ENCODE assay signal across 26 cellular contexts in genomic region chr9:132024589-132024988, GRCh38. TPM values are rescaled to one million over a fixed set of nuclear protein-coding genes. Genes with fewer than 3 reads are reported as not detected.
DNase-seq lines count a peak whose midpoint lies in the region; ATAC-seq, FAIRE-seq and TF ChIP-seq lines count a peak whose summit lies in the region.
"Had no signal": no experiment of that assay in that cellular context is flagged by ENCODE, and none has a peak within 500 bp of the region (broad histone marks: within the 10 kb centered on the region; RNA-seq: fewer than 3 reads in every experiment).

No MANE protein-coding gene starts in this region.

- H3K27me3 Mint-ChIP-seq in H9 (ENCODE audit: low read depth): no peaks in the 10 kb centered on the region
- H3K27me3 Mint-ChIP-seq: CD4-positive, alpha-beta T cell; CD8-positive, alpha-beta memory T cell had no signal

- TF ChIP-seq POLR2A in GM12878 (IDR thresholded peaks at IDR 0.05; ENCODE audit: low read depth, low read length): no peak

- H3K18ac ChIP-seq in H9 (ENCODE audit: insufficient read length, low read depth, low read length): no peak overlapping the region

- no peak overlapping the region for H2BK12ac ChIP-seq in H9 (ENCODE audit: insufficient read length, low read depth, low read length)

- H4K8ac ChIP-seq in H9 (replicated peaks; ENCODE audit: insufficient read length, low read depth, low read length): no peak overlapping the region

- POLR2A ChIA-PET in GM12878 (lab: Charles Lee): interaction anchor here (0.5 kb wide), 1 partner anchor 236 kb away, joined by 3 read pairs; no protein-coding TSS in a partner anchor

- H3K56ac ChIP-seq in H9 (ENCODE audit: insufficient read length, low read depth, low read length): no peak overlapping the region

- no TSS peak for BruUV-seq in GM12878 (replicated peaks; lab: Mats Ljungman, UMichigan)

- SMC1A ChIA-PET in GM12878 (lab: Charles Lee; ENCODE audit: uncharacterized antibody, unreplicated experiment): no interaction called here

- H3K9ac ChIP-seq in GM12878 (ENCODE audit: control insufficient read depth, insufficient read depth, low read length) (no peak overlapping the region), H9 (ENCODE audit: extremely low read depth, insufficient read length, low read length) (no peak overlapping the region)
- H3K9ac ChIP-seq: BLaER1 treated with 17β-estradiol and CSF1 and Interleukin-3, amounts not matched to agents 10 nM and 100 nM had no signal

- ATAC-seq in GM12878: no peak
- ATAC-seq: HCT116 had no signal

- H3K23ac ChIP-seq in H9 (ENCODE audit: insufficient read length, low read depth, low read length): no peak overlapping the region

- DNase-seq in NCI-H82 (lab: John Stamatoyannopoulos, UW): peak; percentile 19
- no peak for DNase-seq in NCI-H82 treated with DMSO at 0.1 percent for 48 hours (lab: John Stamatoyannopoulos, UW; ENCODE audit: unreplicated experiment)
- no peak for DNase-seq in GM12878 (ENCODE audit: low read depth, low spot score)
- DNase-seq in H9: no peak
- no peak for DNase-seq in NCI-H2081 (lab: John Stamatoyannopoulos, UW)
- DNase-seq: ACHN; AML-193; BE2C; CD4-positive, alpha-beta T cell; CD8-positive, alpha-beta memory T cell; DMS 273 treated with DMSO at 0.1 percent for 48 hours; DMS79; EL; GDM1; GOT3; H7; HFFc6 had no signal

- in situ Hi-C loops in GM12878 (cut with MboI): no loop called here

- H4K91ac ChIP-seq in H9 (ENCODE audit: insufficient read length, low read depth, low read length): no peak overlapping the region

- H3K27ac Mint-ChIP-seq in H9: no peak overlapping the region
- H3K27ac Mint-ChIP-seq: CD14-positive monocyte; CD4-positive, alpha-beta T cell; CD8-positive, alpha-beta memory T cell; HFFc6 had no signal

- no peak overlapping the region for H3K14ac ChIP-seq in H9 (ENCODE audit: insufficient read depth, low read length)

- 83% methylated on average over 7 of the region's 7 CpGs for WGBS in GM12878 (ENCODE audit: insufficient coverage, insufficient replicate concordance, low lambda C conversion rate, missing lambda C conversion rate)
- WGBS in H9 (ENCODE audit: extremely low coverage, insufficient read length, low lambda C conversion rate): no CpG with 5 or more reads among the region's 7 CpGs

- TF ChIP-seq EP300 in GM12878 (IDR thresholded peaks at IDR 0.05; ENCODE audit: borderline replicate concordance in 1 of 2, control insufficient read depth in 1 of 2, low read depth in 2 of 2, low read length in 2 of 2): no peak

- H3K4me3 ChIP-seq in GM12878: no peak overlapping the region
- H3K4me3 ChIP-seq: BLaER1 treated with 17β-estradiol and CSF1 and Interleukin-3, amounts not matched to agents 10 nM and 100 nM had no signal

- H3K4me1 Mint-ChIP-seq in H9: peaks cover 34 to 54% of the 10 kb centered on the region in 2 experiments
- H3K4me1 Mint-ChIP-seq: CD14-positive monocyte had no signal

- no peaks in the 10 kb centered on the region for H3K36me3 ChIP-seq in GM12878 (ENCODE audit: control insufficient read depth in 2 of 2, insufficient read depth in 2 of 2, low read length in 1 of 2)
- H3K36me3 ChIP-seq: BE2C had no signal

- no peak overlapping the region for H2BK20ac ChIP-seq in H9 (ENCODE audit: low read depth, low read length, poor library complexity, severe bottlenecking)

- no peak overlapping the region for H2AFZ ChIP-seq in GM12878 (ENCODE audit: control insufficient read depth, low read depth, low read length)
- no peak overlapping the region for H2AFZ ChIP-seq in H9 (ENCODE audit: low read length)

- no peak for TF ChIP-seq RAD21 in GM12878 (IDR thresholded peaks at IDR 0.05; ENCODE audit: insufficient read depth, low read depth, low read length)

- H3K4ac ChIP-seq in H9 (ENCODE audit: low read depth, low read length): no peak overlapping the region

- no peak overlapping the region for H4K5ac ChIP-seq in H9 (ENCODE audit: insufficient read length, low read depth, low read length)

- RAD21 ChIA-PET in GM12878 (lab: Charles Lee; ENCODE audit: unreplicated experiment): no interaction called here

- no peaks in the 10 kb centered on the region for H3K23me2 ChIP-seq in H9 (ENCODE audit: insufficient read length, low read depth, low read length, poor library complexity, severe bottlenecking)

- H2BK5ac ChIP-seq in H9 (ENCODE audit: insufficient read length, low read length): no peak overlapping the region

- no peak overlapping the region for H2BK15ac ChIP-seq in H9 (ENCODE audit: low read depth, low read length)

- H2AK5ac ChIP-seq in H9 (ENCODE audit: insufficient read length, low read length): no peak overlapping the region

- no peak overlapping the region for H3T11ph ChIP-seq in H9 (ENCODE audit: low read length)

- H3K4me2 ChIP-seq in GM12878 (ENCODE audit: control insufficient read depth, insufficient read depth): no peak overlapping the region
- no peak overlapping the region for H3K4me2 ChIP-seq in H9 (ENCODE audit: insufficient read depth, insufficient read length, low read length)
- H3K4me2 ChIP-seq: BLaER1 treated with 17β-estradiol and CSF1 and Interleukin-3, amounts not matched to agents 10 nM and 100 nM had no signal

- H3K4me3 Mint-ChIP-seq in H9: no peak overlapping the region
- H3K4me3 Mint-ChIP-seq: CD14-positive monocyte; CD4-positive, alpha-beta T cell; CD8-positive, alpha-beta memory T cell; HFFc6 had no signal

- H2BK120ac ChIP-seq in H9 (ENCODE audit: low read depth, low read length, poor library complexity, severe bottlenecking): no peak overlapping the region

- H3K27me3 ChIP-seq in GM12878 (replicated peaks in 1 of 2; ENCODE audit: control insufficient read depth in 2 of 2, insufficient read depth in 2 of 2, low read length in 1 of 2) (no peaks in the 10 kb centered on the region), H9 (ENCODE audit: insufficient read depth, low read length) (no peaks in the 10 kb centered on the region)
- H3K27me3 ChIP-seq: BE2C; BLaER1 treated with 17β-estradiol and CSF1 and Interleukin-3, amounts not matched to agents 10 nM and 100 nM had no signal

- H3K9me3 Mint-ChIP-seq in H9: no peaks in the 10 kb centered on the region
- H3K9me3 Mint-ChIP-seq: CD4-positive, alpha-beta T cell; CD8-positive, alpha-beta memory T cell; HFFc6 had no signal

- H4K20me1 ChIP-seq in GM12878 (ENCODE audit: control insufficient read depth, insufficient read depth) (peaks cover 23% of the 10 kb centered on the region), H9 (ENCODE audit: control insufficient read depth, insufficient read depth, insufficient read length) (peaks cover 3% of the 10 kb centered on the region)

- peak; percentile 75 for FAIRE-seq in GM12878 (lab: Jason Lieb, UNC)
- FAIRE-seq: A204.1, D721Med, GM12891, GM18507 had no signal

- H3K4me1 ChIP-seq in GM12878 (ENCODE audit: control insufficient read depth, insufficient read depth, low read length) (no peaks in the 10 kb centered on the region), H9 (ENCODE audit: insufficient read depth, low read length) (peaks cover 5% of the 10 kb centered on the region; the same call in 1 of the 2 replicates)

- TF ChIP-seq CTCF in GM12878 (IDR thresholded peaks at IDR 0.05 in 2 of 3, conservative IDR thresholded peaks at IDR 0.05 in 1 of 3; ENCODE audit: control insufficient read depth in 2 of 3, extremely low read depth in 1 of 3, insufficient read depth in 1 of 3, low read depth in 3 of 3, low read length in 3 of 3) (no peak), H9 (conservative IDR thresholded peaks at IDR 0.05) (no peak)

- intact Hi-C loops in GM12878 (cut with micrococcal nuclease; ENCODE audit: unreplicated experiment): no loop called here

- no peaks in the 10 kb centered on the region for H3K79me2 ChIP-seq in GM12878 (ENCODE audit: control insufficient read depth, insufficient read depth, low read length)
- H3K79me2 ChIP-seq in H9 (ENCODE audit: insufficient read depth, low read length): no peaks in the 10 kb centered on the region

- H3K27ac ChIP-seq in GM12878 (ENCODE audit: control insufficient read depth, insufficient read depth) (no peak overlapping the region), H9 (ENCODE audit: insufficient read length, low read depth, low read length) (no peak overlapping the region)
- H3K27ac ChIP-seq: 22Rv1; BLaER1 treated with 17β-estradiol and CSF1 and Interleukin-3, amounts not matched to agents 10 nM and 100 nM had no signal

- H3K36me3 Mint-ChIP-seq in H9 (ENCODE audit: insufficient read depth in 1 of 3, low read depth in 3 of 3): no peaks in the 10 kb centered on the region; a peak in 1 of 7 replicates

- H3K79me1 ChIP-seq in H9 (ENCODE audit: insufficient read depth, low read depth, low read length, poor library complexity, severe bottlenecking): no peaks in the 10 kb centered on the region

- CTCF ChIA-PET in GM12878 (lab: Yijun Ruan, JAX): no interaction called here

- no peaks in the 10 kb centered on the region; the same call in 2 of the 3 replicates for H3K9me3 ChIP-seq in GM12878 (replicated peaks; ENCODE audit: control insufficient read depth, insufficient read depth, low read length)
- H3K9me3 ChIP-seq in H9 (ENCODE audit: control insufficient read depth, low read depth, low read length): no peaks in the 10 kb centered on the region
- H3K9me3 ChIP-seq: BE2C had no signal

TF ChIP-seq in GM12878, 131 proteins besides CTCF, POLR2A, EP300 and RAD21 (continues in another document):
- TF ChIP-seq HCFC1 (IDR thresholded peaks at IDR 0.05; ENCODE audit: low read length) (no peak), SMAD5 (IDR thresholded peaks at IDR 0.05; ENCODE audit: low read depth) (no peak)

RNA-seq across cellular contexts. Expression of gene MED27, which starts 55.1 kb away (rescaled TPM):
- polyA plus RNA-seq in PFSK-1 (2012; ENCODE audit: insufficient read length, low read depth): 35.6 TPM
- 24.9 and 26.4 TPM in 2 replicates for total RNA-seq in GM12878 (2013; cell fraction: nucleolus; rRNA removed)
- total RNA-seq in GM12878 (2014; rRNA removed) (31.9 and 34.2 TPM in 2 replicates), GM12878 (2014; rRNA removed; fragmentation: Illumina TruSeq; extraction: Trizol) (17.3 and 20.3 TPM in 2 replicates), GM12878 (2021) (24.4 and 25.9 TPM in 2 replicates), H9 (2021) (33.5 and 34.8 TPM in 2 replicates)
- 15.6 TPM for polyA plus RNA-seq in GM12878 (2011; ENCODE audit: low read depth)
- polyA plus RNA-seq in GM12878 (2011; rRNA removed) (23.1 and 36.9 TPM in 2 replicates), GM12878 (2014; fragmentation: Illumina TruSeq; extraction: Trizol) (22.4 and 27.6 TPM in 2 replicates), GM12878 (2014; fragmentation: Nextera tagmentation; extraction: Ambion mirVana) (10 to 100 TPM; 47.7 to 50.3 TPM), GM12878 (2014; rRNA removed) (24.8 and 30.3 TPM in 2 replicates), GM12878 (2016; fragmentation: Nextera tagmentation; extraction: Ambion mirVana) (10 to 100 TPM; 46.2 to 49.1 TPM)
- 48.8 and 50.9 TPM in 2 replicates for polyA plus RNA-seq in GM12878 (2011; cell fraction: cytosol; rRNA removed)
- 24.5 and 27.8 TPM in 2 replicates for polyA plus RNA-seq in GM12878 (2011; cell fraction: nucleus; rRNA removed)
- 17.0 and 17.5 TPM in 2 replicates for polyA plus RNA-seq in GM12878 (2012)
- polyA minus RNA-seq in GM12878 (2011; rRNA and poly(A)+ RNA removed): 35.1 and 41.1 TPM in 2 replicates
- 11.9 and 15.6 TPM in 2 replicates for polyA minus RNA-seq in GM12878 (2011; cell fraction: cytosol; rRNA and poly(A)+ RNA removed)
- polyA minus RNA-seq in GM12878 (2011; cell fraction: nucleus; rRNA and poly(A)+ RNA removed): 16.6 and 24.6 TPM in 2 replicates
